In the genomic region with DNA sequence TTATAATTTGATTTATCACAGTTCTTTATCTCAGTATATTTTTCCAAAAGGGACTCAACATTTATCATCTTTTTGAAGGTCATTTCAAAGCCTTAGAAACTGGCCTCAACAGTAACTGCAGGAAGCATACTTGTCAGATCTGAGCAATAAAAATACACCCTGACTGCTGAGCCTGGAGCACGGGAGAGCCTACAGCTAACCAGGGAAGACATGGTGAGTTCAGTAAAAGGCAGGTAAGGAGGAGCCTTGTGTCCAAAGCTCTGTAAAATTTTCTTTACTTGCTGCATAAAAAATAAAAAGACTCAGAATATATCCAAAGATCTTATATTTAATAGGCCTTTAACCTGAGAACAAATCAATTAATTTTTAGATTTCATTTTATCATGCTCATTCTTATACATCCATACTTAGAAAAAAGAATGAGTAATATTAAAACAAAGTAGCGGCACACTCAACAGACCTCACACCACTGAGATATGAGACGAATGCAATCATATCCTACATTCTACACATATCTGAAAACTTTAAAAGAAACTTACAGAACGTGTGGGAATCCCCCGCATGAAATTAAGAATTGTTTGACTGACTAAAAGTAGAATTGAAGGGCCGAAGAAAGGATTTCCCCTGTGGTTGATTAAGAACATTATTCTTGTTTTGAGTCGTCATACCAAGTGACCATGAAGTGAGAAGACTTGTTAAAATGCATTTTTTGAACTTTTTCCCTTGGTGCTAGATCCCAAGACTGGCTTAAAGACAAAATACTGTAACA, we compare ENCODE assay signal across 13 cellular contexts.
A peak's percentile ranks its signal among the peaks of the same experiment; 100 is the strongest.
DNase-seq lines count a peak whose midpoint lies in the region; ATAC-seq and TF ChIP-seq lines count a peak whose summit lies in the region.
"Had no signal": no experiment of that assay in that cellular context is flagged by ENCODE, and none has a peak within 500 bp of the region (broad histone marks: within the 10 kb centered on the region; RNA-seq: fewer than 3 reads in every experiment).

No MANE protein-coding gene starts in this region.

- no peak for TF ChIP-seq EP300 in ovary (IDR thresholded peaks at IDR 0.05)

- H3K27ac ChIP-seq in colonic mucosa (no peak overlapping the region), ovary (no peak overlapping the region)
- H3K27ac ChIP-seq: tibial artery had no signal

- no peak for DNase-seq in chondrocyte (ENCODE audit: low spot score)
- no peak for DNase-seq in activated gamma-delta T cell (lab: John Stamatoyannopoulos, UW)
- DNase-seq in NCI-H1417 (lab: John Stamatoyannopoulos, UW) = no peak
- no peak for DNase-seq in colonic mucosa
- DNase-seq in ovary = no peak
- DNase-seq: left cardiac atrium, Peyer's patch, tibial artery had no signal

- intact Hi-C loops in colonic mucosa (cut with DNase I) = no loop called here
- intact Hi-C loops in ovary (cut with DNase I) = no loop called here

- H3K4me1 ChIP-seq in colonic mucosa = no peaks in the 10 kb centered on the region
- peaks cover 12% of the 10 kb centered on the region for H3K4me1 ChIP-seq in ovary (ENCODE audit: insufficient read depth)

- ATAC-seq in GM18519 (IDR thresholded peaks at IDR 0.05; ENCODE audit: low FRiP score, unreplicated experiment) = peak; percentile 63
- ATAC-seq in GM21390 (IDR thresholded peaks at IDR 0.05; ENCODE audit: unreplicated experiment) = peak; percentile 62
- ATAC-seq in HG03159 (IDR thresholded peaks at IDR 0.05; ENCODE audit: unreplicated experiment) = peak; percentile 69
- ATAC-seq: K562, left cardiac atrium had no signal

- H3K9me3 Mint-ChIP-seq in chondrocyte (ENCODE audit: low read depth) = no peaks in the 10 kb centered on the region

- H3K9me3 ChIP-seq in colonic mucosa = no peaks in the 10 kb centered on the region
- H3K9me3 ChIP-seq in ovary = no peaks in the 10 kb centered on the region
- H3K9me3 ChIP-seq: Peyer's patch, tibial artery had no signal

- no peak for TF ChIP-seq POLR2A in ovary (IDR thresholded peaks at IDR 0.05)

- H3K27me3 Mint-ChIP-seq in chondrocyte (ENCODE audit: low read depth) = no peaks in the 10 kb centered on the region

- H3K36me3 ChIP-seq in colonic mucosa (no peaks in the 10 kb centered on the region), ovary (no peaks in the 10 kb centered on the region)
- H3K36me3 ChIP-seq: Peyer's patch, tibial artery had no signal

- no peak overlapping the region for H3K9ac ChIP-seq in colonic mucosa (ENCODE audit: low read depth in 2 of 2, low read length in 2 of 2)

- no peaks in the 10 kb centered on the region for H3K27me3 ChIP-seq in colonic mucosa
- no peaks in the 10 kb centered on the region for H3K27me3 ChIP-seq in ovary
- H3K27me3 ChIP-seq: Peyer's patch, tibial artery had no signal

- H3K4me3 ChIP-seq in colonic mucosa (no peak overlapping the region), ovary (no peak overlapping the region)
- H3K4me3 ChIP-seq: K562, Peyer's patch, skin epidermis, tibial artery had no signal

- no peaks in the 10 kb centered on the region for H3K36me3 Mint-ChIP-seq in chondrocyte (ENCODE audit: low read depth)

- peaks cover 30% of the 10 kb centered on the region for H3K4me1 Mint-ChIP-seq in chondrocyte (ENCODE audit: low read depth)

- H3K4me3 Mint-ChIP-seq in chondrocyte (ENCODE audit: unreplicated experiment) = no peak overlapping the region

- TF ChIP-seq CTCF in chondrocyte (IDR thresholded peaks at IDR 0.05) = no peak
- TF ChIP-seq CTCF in colonic mucosa (IDR thresholded peaks at IDR 0.05) = no peak
- no peak for TF ChIP-seq CTCF in ovary (IDR thresholded peaks at IDR 0.05)

- WGBS in ovary, 3 donors = 63 to 74% (median 70%) methylated on average over 7 of the region's 7 CpGs

- peak overlapping the region; percentile 15 for H3K27ac Mint-ChIP-seq in chondrocyte (ENCODE audit: unreplicated experiment)
